12 cellular contexts compared by ENCODE assay signal in the genomic region with DNA sequence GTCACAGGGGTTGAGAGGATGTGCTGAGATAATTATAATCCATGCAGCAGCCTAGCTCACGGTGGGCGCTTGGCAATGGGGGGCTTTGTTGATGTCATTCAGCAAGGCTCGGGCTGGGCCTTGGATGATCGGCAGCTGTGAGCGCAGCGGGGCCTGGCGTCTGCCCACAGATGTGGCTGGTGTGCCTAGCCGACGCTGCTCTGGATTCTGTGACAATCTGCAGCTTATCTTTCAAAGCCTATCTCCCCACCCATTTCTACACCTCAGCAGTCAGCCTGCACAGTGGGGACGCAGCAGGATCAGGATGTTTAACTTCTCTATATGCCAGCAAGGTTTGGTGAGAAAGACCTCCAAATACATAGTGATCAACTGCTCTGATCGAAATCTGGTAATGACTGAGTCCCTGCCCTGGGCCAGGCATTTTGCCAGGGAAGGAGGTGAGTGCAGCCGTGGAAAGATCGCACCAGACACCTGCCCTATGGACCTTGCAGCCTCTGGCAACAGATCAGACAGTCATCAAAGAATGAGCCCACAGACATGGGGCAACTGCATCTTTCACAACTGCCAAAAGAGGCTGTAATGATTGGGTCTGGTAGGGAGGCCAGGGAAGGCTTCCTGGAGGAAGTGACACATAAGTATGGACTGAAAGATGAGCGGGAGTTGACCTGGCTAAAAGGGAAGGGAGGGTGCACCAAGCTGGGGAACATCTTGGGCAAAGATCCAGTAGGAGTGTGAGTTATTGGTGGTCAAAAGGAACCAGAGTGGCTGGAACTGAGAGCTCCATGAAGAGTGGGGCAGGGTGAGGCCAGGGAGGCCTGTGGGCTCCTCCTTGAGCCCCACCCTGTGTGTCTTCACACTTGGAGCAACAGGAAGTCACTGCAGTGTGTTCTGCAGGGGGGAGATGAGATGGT. TPM values are rescaled to one million over a fixed set of nuclear protein-coding genes. Genes with fewer than 3 reads are reported as not detected.
A peak's percentile ranks its signal among the peaks of the same experiment; 100 is the strongest.
DNase-seq lines count a peak whose midpoint lies in the region; ATAC-seq, FAIRE-seq and TF ChIP-seq lines count a peak whose summit lies in the region.
"Had no signal": no experiment of that assay in that cellular context is flagged by ENCODE, and none has a peak within 500 bp of the region (broad histone marks: within the 10 kb centered on the region; RNA-seq: fewer than 3 reads in every experiment).

No MANE protein-coding gene starts in this region.

- POLR2A ChIA-PET in BJ (lab: Charles Lee) = no interaction called here
- POLR2A ChIA-PET in HepG2 (lab: Yijun Ruan, JAX) = no interaction called here

- H3K27ac ChIP-seq in HepG2 (ENCODE audit: extremely low read length, insufficient read depth, low read length) = no peak overlapping the region
- H3K27ac ChIP-seq: stomach had no signal

- no peak overlapping the region for H2AFZ ChIP-seq in HepG2 (ENCODE audit: low read length)

- no peaks in the 10 kb centered on the region for H3K36me3 Mint-ChIP-seq in nephron progenitor cell (ENCODE audit: low read depth)

- H3K36me3 ChIP-seq in BJ (ENCODE audit: control insufficient read depth, insufficient read depth, low read length) (no peaks in the 10 kb centered on the region), adipocyte (ENCODE audit: control insufficient read depth, insufficient read depth, low read length, severe bottlenecking) (no peaks in the 10 kb centered on the region), HepG2 (replicated peaks in 1 of 2; ENCODE audit: control insufficient read depth in 1 of 2, insufficient read depth in 2 of 2, low read length in 2 of 2) (no peaks in the 10 kb centered on the region)
- H3K36me3 ChIP-seq: stomach had no signal

- H3K27me3 ChIP-seq in BJ (ENCODE audit: control insufficient read depth, insufficient read depth, low read length) = no peaks in the 10 kb centered on the region
- no peaks in the 10 kb centered on the region for H3K27me3 ChIP-seq in adipocyte (replicated peaks; ENCODE audit: control insufficient read depth, insufficient read depth, low read length)
- peaks cover 2 to 8% of the 10 kb centered on the region in 2 experiments; a peak in 2 of 5 replicates for H3K27me3 ChIP-seq in HepG2 (ENCODE audit: control insufficient read depth in 1 of 2, insufficient read depth in 2 of 2, low read length in 2 of 2)

- H3K4me1 Mint-ChIP-seq in nephron progenitor cell = peaks cover 21% of the 10 kb centered on the region

- no peak overlapping the region for H3K4me2 ChIP-seq in HepG2 (ENCODE audit: low read depth, low read length)

- TF ChIP-seq RAD21 in HepG2 (CRISPR knock-in tag; IDR thresholded peaks at IDR 0.05) = no peak

- no peak overlapping the region for H3K27ac Mint-ChIP-seq in nephron progenitor cell

- H3K9me3 ChIP-seq in adipocyte (ENCODE audit: control insufficient read depth, low read length) = no peaks in the 10 kb centered on the region
- no peaks in the 10 kb centered on the region for H3K9me3 ChIP-seq in HepG2 (ENCODE audit: low read length)
- H3K9me3 ChIP-seq: stomach had no signal

- H3K4me3 Mint-ChIP-seq in nephron progenitor cell = no peak overlapping the region
- H3K4me3 Mint-ChIP-seq: central memory CD8-positive, alpha-beta T cell had no signal

- no TSS peak for BruUV-seq in HepG2 (replicated peaks; lab: Mats Ljungman, UMichigan)

- no peak overlapping the region for H3K4me3 ChIP-seq in BJ (ENCODE audit: low read depth, low read length)
- H3K4me3 ChIP-seq in adipocyte (ENCODE audit: low read length) = no peak overlapping the region
- H3K4me3 ChIP-seq in HepG2 (replicated peaks in 1 of 3; ENCODE audit: insufficient read depth in 1 of 3, low read depth in 2 of 3, low read length in 3 of 3) = no peak overlapping the region
- H3K4me3 ChIP-seq: stomach had no signal

- H4K20me1 ChIP-seq in HepG2 (ENCODE audit: insufficient read depth, low read length) = no peaks in the 10 kb centered on the region

- 4% methylated on average over 5 of the region's 14 CpGs for WGBS in HepG2 (ENCODE audit: low lambda C conversion rate)

- FAIRE-seq in HepG2 (lab: Jason Lieb, UNC) = no peak

- CTCF ChIA-PET in BJ (lab: Yijun Ruan, JAX) = interaction anchor here (0.7 to 2.7 kb wide), 3 partner anchors 11 to 116 kb away, joined by 3 to 12 read pairs (median 3); no protein-coding TSS in a partner anchor
- CTCF ChIA-PET in HepG2 (lab: Yijun Ruan, JAX; ENCODE audit: low intra/inter-chr PET ratio, low total read pairs) = no interaction called here

- no peak for TF ChIP-seq POLR2A in HepG2 (IDR thresholded peaks at IDR 0.05; ENCODE audit: insufficient read depth in 1 of 2, low read depth in 2 of 2, low read length in 2 of 2)

- DNase-seq in BJ (ENCODE audit: low read depth) (peak; percentile 19), Kasumi-1 (lab: John Stamatoyannopoulos, UW) (peak; percentile 22 to 27), adipocyte (ENCODE audit: low read depth) (peak; percentile 18), HepG2 (ENCODE audit: low spot score) (peak; percentile 63), mesenteric fat pad (ENCODE audit: low spot score) (no peak), nephron progenitor cell (no peak)
- DNase-seq in stimulated activated CD4-positive, alpha-beta T cell treated with anti-CD3 and anti-CD28 coated beads, Interleukin-2, amount 100 ng/mL, for 48 hours = no peak
- DNase-seq: COR-L47, RPMI8226, stomach had no signal

- TF ChIP-seq EP300 in HepG2 (IDR thresholded peaks at IDR 0.05; ENCODE audit: low read depth in 2 of 2, low read length in 2 of 2) (no peak), HepG2 (CRISPR knock-in tag; IDR thresholded peaks at IDR 0.05; ENCODE audit: borderline replicate concordance) (no peak)

- peaks cover 39% of the 10 kb centered on the region for H3K27me3 Mint-ChIP-seq in nephron progenitor cell (ENCODE audit: low read depth, poor library complexity)

- no peaks in the 10 kb centered on the region for H3K79me2 ChIP-seq in HepG2 (ENCODE audit: insufficient read depth, low read length)

- TF ChIP-seq CTCF in BJ (IDR thresholded peaks at IDR 0.05; ENCODE audit: insufficient read depth, low read depth, low read length) = no peak
- no peak for TF ChIP-seq CTCF in HepG2 (CRISPR knock-in tag; IDR thresholded peaks at IDR 0.05)
- no peak for TF ChIP-seq CTCF in nephron progenitor cell (IDR thresholded peaks at IDR 0.05)

- H3K9ac ChIP-seq in adipocyte (ENCODE audit: low read length) (no peak overlapping the region), HepG2 (ENCODE audit: insufficient read depth, low read depth, low read length) (no peak overlapping the region)

- H3K9me3 Mint-ChIP-seq in nephron progenitor cell = no peaks in the 10 kb centered on the region
- H3K9me3 Mint-ChIP-seq: central memory CD8-positive, alpha-beta T cell had no signal

- in situ Hi-C loops in HepG2 (cut with HindIII; ENCODE audit: extremely low pct_ligation_motif_present, low pct_unique_long_range_greater_than_20kb) = no loop called here

- ATAC-seq in HepG2 = peak; percentile 84
- no peak for ATAC-seq in GM21619 (IDR thresholded peaks at IDR 0.05; ENCODE audit: unreplicated experiment)

- peaks cover 13% of the 10 kb centered on the region for H3K4me1 ChIP-seq in adipocyte (ENCODE audit: control insufficient read depth, insufficient read depth, low read length)
- 0 out of 2 replicates have a peak, but pooled peaks cover 4% of the 10 kb centered on the region for H3K4me1 ChIP-seq in HepG2 (ENCODE audit: insufficient read depth, low read length)

- intact Hi-C loops in HepG2 (cut with micrococcal nuclease; ENCODE audit: unreplicated experiment) = no loop called here

TF ChIP-seq in HepG2, 621 proteins besides CTCF, POLR2A, EP300 and RAD21 (continues in another document):
- TF ChIP-seq NR1H2 (CRISPR knock-in tag; IDR thresholded peaks at IDR 0.05; ENCODE audit: borderline replicate concordance, low read depth) = no peak
- TF ChIP-seq KDM1A (CRISPR knock-in tag; IDR thresholded peaks at IDR 0.05) = peak; percentile 15; the same call in 1 of the 2 replicates

RNA-seq across cellular contexts. Expression of a gene that starts 35.3 kb away (rescaled TPM):
- polyA plus RNA-seq in BJ (2011; rRNA removed) (4.9 and 8.7 TPM in 2 replicates), HepG2 (2011; rRNA removed) (0.03 TPM in 2 replicates)
- 18.1 and 18.2 TPM in 2 replicates for polyA minus RNA-seq in BJ (2011; rRNA and poly(A)+ RNA removed)
- total RNA-seq in HepG2 (2016; rRNA removed; fragmentation: Illumina TruSeq; extraction: Trizol) (0.11 TPM in 1 of 2 replicates, not detected in the other), mesenteric fat pad (5.7 TPM)
- not detected in 2 replicates for total RNA-seq in HepG2 (2016; cell fraction: cytosol; rRNA removed; fragmentation: Illumina TruSeq; extraction: Trizol; ENCODE audit: low read depth)
- not detected in 2 replicates for total RNA-seq in HepG2 (2016; cell fraction: insoluble cytoplasmic fraction; rRNA removed; fragmentation: Illumina TruSeq; extraction: Trizol)
- total RNA-seq in HepG2 (2016; cell fraction: membrane; rRNA removed; fragmentation: Illumina TruSeq; extraction: Trizol) = 0.06 TPM in 1 of 2 replicates, not detected in the other
- not detected in 2 replicates for total RNA-seq in HepG2 (2016; cell fraction: nucleus; rRNA removed; fragmentation: Illumina TruSeq; extraction: Trizol)
- not detected in 2 replicates for polyA plus RNA-seq in HepG2 (2011; cell fraction: cytosol; rRNA removed)
- polyA plus RNA-seq in HepG2 (2011; cell fraction: nucleus; rRNA removed) = 0.03 TPM in 1 of 2 replicates, not detected in the other
- polyA plus RNA-seq in HepG2 (2012) = not detected in 2 replicates
- not detected in 2 replicates for polyA plus RNA-seq in HepG2 (2016; cell fraction: cytosol; fragmentation: Illumina TruSeq; extraction: Trizol; ENCODE audit: low read depth)
- polyA plus RNA-seq in HepG2 (2016; cell fraction: insoluble cytoplasmic fraction; fragmentation: Illumina TruSeq; extraction: Trizol; ENCODE audit: low read depth) = not detected in 2 replicates
- polyA plus RNA-seq in HepG2 (2016; cell fraction: membrane; fragmentation: Illumina TruSeq; extraction: Trizol; ENCODE audit: low read depth) = not detected in 2 replicates
- polyA plus RNA-seq in HepG2 (2016; cell fraction: nucleus; fragmentation: Illumina TruSeq; extraction: Trizol; ENCODE audit: insufficient read depth, low read depth) = not detected in 2 replicates
- 0.78 and 4.6 TPM in 2 replicates for polyA minus RNA-seq in HepG2 (2011; rRNA and poly(A)+ RNA removed; ENCODE audit: low replicate concordance)
- not detected in 2 replicates for polyA minus RNA-seq in HepG2 (2011; cell fraction: cytosol; rRNA and poly(A)+ RNA removed)
- not detected in 2 replicates for polyA minus RNA-seq in HepG2 (2011; cell fraction: nucleus; rRNA and poly(A)+ RNA removed)

Comparison
In these comparisons a context has a peak if more than half of its experiments do, and no peak if none do; other contexts are left out.
1. DNase-seq: peak in BJ (single experiment), Kasumi-1 (2 of 2), adipocyte (single experiment) and HepG2 (single experiment); none in stimulated activated CD4-positive, alpha-beta T cell treated with anti-CD3 and anti-CD28 coated beads, Interleukin-2, amount 100 ng/mL, for 48 hours (0 of 2), mesenteric fat pad (single experiment) and nephron progenitor cell (single experiment).